Comparison of ENCODE assay signal across 22 cellular contexts in genomic region chr4:77613267-77613666, GRCh38. TPM values are rescaled to one million over a fixed set of nuclear protein-coding genes. Genes with fewer than 3 reads are reported as not detected.
DNase-seq lines count a peak whose midpoint lies in the region; ATAC-seq and TF ChIP-seq lines count a peak whose summit lies in the region.
"Had no signal": no experiment of that assay in that cellular context is flagged by ENCODE, and none has a peak within 500 bp of the region (broad histone marks: within the 10 kb centered on the region; RNA-seq: fewer than 3 reads in every experiment).

No MANE protein-coding gene starts in this region.

- no peaks in the 10 kb centered on the region for H3K36me3 Mint-ChIP-seq in MCF 10A (ENCODE audit: insufficient read depth, unreplicated experiment)
- H3K36me3 Mint-ChIP-seq: CD4-positive, CD25-positive, alpha-beta regulatory T cell had no signal

- DNase-seq in breast epithelium (ENCODE audit: low spot score in 2 of 2) (no peak), MCF 10A (ENCODE audit: unreplicated experiment) (no peak), coronary artery (ENCODE audit: low spot score) (no peak), left ventricle myocardium superior (peak; percentile 42), stromal cell of bone marrow (ENCODE audit: low read depth) (peak; percentile 39), omental fat pad (ENCODE audit: low spot score) (no peak), NCI-H2081 treated with DMSO at 0.1 percent for 48 hours (lab: John Stamatoyannopoulos, UW) (no peak)
- DNase-seq: AML-193; CD4-positive, CD25-positive, alpha-beta regulatory T cell; GF-D8; GOT3; NCI-H1105 treated with DMSO at 0.1 percent for 48 hours; NCI-H1694 treated with DMSO at 0.1 percent for 48 hours; NCI-H2107; NCI-H2227 treated with DMSO at 0.1 percent for 48 hours; NCI-H510A treated with DMSO at 0.1 percent for 48 hours; NCI-H774; PC-3 had no signal

- POLR2A ChIA-PET in MCF 10A (lab: Yijun Ruan, JAX), result no interaction called here

- H3K27me3 Mint-ChIP-seq in MCF 10A (ENCODE audit: insufficient read depth, unreplicated experiment), result peaks cover 13% of the 10 kb centered on the region

- H3K4me1 Mint-ChIP-seq in MCF 10A (ENCODE audit: insufficient read depth, unreplicated experiment), result peaks cover 5% of the 10 kb centered on the region

- CTCF ChIA-PET in MCF 10A (lab: Yijun Ruan, JAX), result interaction anchor here (1.6 to 4.4 kb wide), 2 partner anchors 12 to 148 kb away, joined by 4 to 27 read pairs; no protein-coding TSS in a partner anchor

- H3K4me1 ChIP-seq in breast epithelium, result no peaks in the 10 kb centered on the region
- H3K4me1 ChIP-seq: SJSA1 had no signal

- no peaks in the 10 kb centered on the region for H3K9me3 Mint-ChIP-seq in MCF 10A (ENCODE audit: unreplicated experiment)
- H3K9me3 Mint-ChIP-seq: CD4-positive, CD25-positive, alpha-beta regulatory T cell had no signal

- H3K36me3 ChIP-seq in breast epithelium, result no peaks in the 10 kb centered on the region
- H3K36me3 ChIP-seq: SJSA1 had no signal

- no peak overlapping the region for H3K27ac Mint-ChIP-seq in MCF 10A (ENCODE audit: low read depth, unreplicated experiment)
- H3K27ac Mint-ChIP-seq: CD4-positive, CD25-positive, alpha-beta regulatory T cell had no signal

- TF ChIP-seq CTCF in breast epithelium (IDR thresholded peaks at IDR 0.05) (no peak), MCF 10A (IDR thresholded peaks at IDR 0.05; ENCODE audit: unreplicated experiment) (no peak), coronary artery (IDR thresholded peaks at IDR 0.05) (no peak), omental fat pad (IDR thresholded peaks at IDR 0.05) (no peak)

- no peak overlapping the region for H3K27ac ChIP-seq in breast epithelium
- no peak overlapping the region for H3K27ac ChIP-seq in coronary artery
- H3K27ac ChIP-seq: 22Rv1, RWPE1, SJSA1 had no signal

- no peak for TF ChIP-seq POLR2A in breast epithelium (IDR thresholded peaks at IDR 0.05)

- no peak overlapping the region for H3K4me3 Mint-ChIP-seq in MCF 10A (ENCODE audit: unreplicated experiment)
- H3K4me3 Mint-ChIP-seq: CD4-positive, CD25-positive, alpha-beta regulatory T cell had no signal

- intact Hi-C loops in breast epithelium (cut with DNase I; ENCODE audit: low total_unique reads), result no loop called here
- intact Hi-C loops in MCF 10A (cut with micrococcal nuclease), result no loop called here
- intact Hi-C loops in left ventricle myocardium superior (cut with micrococcal nuclease), result no loop called here

- H3K4me3 ChIP-seq in breast epithelium, result peak overlapping the region in 2 of 3 donors; percentile 12 to 13
- H3K4me3 ChIP-seq in coronary artery, result peak overlapping the region; percentile 33
- H3K4me3 ChIP-seq: SJSA1 had no signal

- no TSS peak for BruUV-seq in MCF 10A (replicated peaks; lab: Mats Ljungman, UMichigan)

- H3K27me3 ChIP-seq in breast epithelium, result no peaks in the 10 kb centered on the region

- H3K9me3 ChIP-seq in breast epithelium, result no peaks in the 10 kb centered on the region
- H3K9me3 ChIP-seq: SJSA1 had no signal

- ATAC-seq in left ventricle myocardium superior (peak; percentile 79), HG03097 (IDR thresholded peaks at IDR 0.05; ENCODE audit: low FRiP score, unreplicated experiment) (no peak), omental fat pad (ENCODE audit: low FRiP score) (no peak)
- ATAC-seq: PC-3 had no signal

RNA-seq across cellular contexts. Expression of gene CXCL13, which starts 7.6 kb away (rescaled TPM):
- 1 to 10 TPM in 2 of 3 donors, not detected in 1; 2.9 to 6.2 TPM for total RNA-seq in breast epithelium
- not detected in 2 replicates for total RNA-seq in MCF 10A (2022)
- total RNA-seq in left ventricle myocardium superior, result not detected
- under 1 TPM in 1 of 4 donors, not detected in 3; 0.79 TPM for total RNA-seq in omental fat pad
- total RNA-seq: CD4-positive, CD25-positive, alpha-beta regulatory T cell; PC-3; SJSA1 had no signal

Comparison
In these comparisons a context has a peak if more than half of its experiments do, and no peak if none do; other contexts are left out.
1. DNase-seq: peak in left ventricle myocardium superior (single experiment) and stromal cell of bone marrow (single experiment); none in breast epithelium (0 of 2), MCF 10A (single experiment), coronary artery (single experiment), omental fat pad (single experiment) and NCI-H2081 treated with DMSO at 0.1 percent for 48 hours (single experiment).